ENCODE assay signal across 27 cellular contexts in genomic region chr3:14484741-14485140, GRCh38. TPM values are rescaled to one million over a fixed set of nuclear protein-coding genes. Genes with fewer than 3 reads are reported as not detected.
"Had no signal": no experiment of that assay in that cellular context is flagged by ENCODE, and none has a peak within 500 bp of the region (broad histone marks: within the 10 kb centered on the region; RNA-seq: fewer than 3 reads in every experiment).

No MANE protein-coding gene starts in this region.

- H3K4me1 ChIP-seq: body of pancreas, pancreas, right lobe of liver had no signal

- DNase-seq: activated CD4-positive, alpha-beta T cell treated with anti-CD3 and anti-CD28 coated beads, Interleukin-2, amount 10 ng/mL, durations not matched to agents 7 days and 5 days; activated CD8-positive, alpha-beta memory T cell treated with anti-CD3 and anti-CD28 coated beads, Interleukin-2, amount 50 U/mL, for 4 hours; activated naive CD4-positive, alpha-beta T cell treated with anti-CD3 and anti-CD28 coated beads for 36 hours; activated naive CD8-positive, alpha-beta T cell treated with anti-CD3 and anti-CD28 coated beads, Interleukin-2, amount 50 U/mL, for 24 hours; activated T-cell treated with anti-CD3 and anti-CD28 coated beads, Interleukin-2, amount 50 U/mL, for 24 hours; body of pancreas; effector CD4-positive, alpha-beta T cell; erythroblast; foreskin fibroblast; heart right ventricle; islet precursor cell; mammary epithelial cell; stimulated activated CD4-positive, alpha-beta T cell treated with anti-CD3 and anti-CD28 coated beads, Interleukin-15, amount 100 ng/mL, for 24 hours; stimulated activated naive CD4-positive, alpha-beta T cell treated with Interleukin-2 at 50 U/mL for 16 hours had no signal

- H3K4me3 Mint-ChIP-seq: activated CD4-positive, alpha-beta T cell treated with anti-CD3 and anti-CD28 coated beads, Interleukin-2, amount 10 ng/mL, durations not matched to agents 7 days and 5 days; activated naive CD4-positive, alpha-beta T cell treated with anti-CD3 and anti-CD28 coated beads for 36 hours; activated naive CD8-positive, alpha-beta T cell treated with anti-CD3 and anti-CD28 coated beads, Interleukin-2, amount 50 U/mL, for 24 hours; activated T-cell treated with anti-CD3 and anti-CD28 coated beads, Interleukin-2, amount 50 U/mL, for 24 hours; dendritic cell treated with granulocyte-macrophage colony-stimulating factor and Interleukin-4, amounts not matched to agents 40 ng/mL and 50 ng/mL, for 4 days; mesothelial cell of epicardium; naive thymus-derived CD8-positive, alpha-beta T cell; T-helper 2 cell treated with Interferon-gamma antibody and Interleukin-4, amounts not matched to agents 5 μg/mL and 100 μg/mL, for 36 hours; type B pancreatic cell had no signal

- H3K9me3 ChIP-seq: body of pancreas, heart right ventricle, pancreas, right lobe of liver, thoracic aorta had no signal

- H3K27me3 Mint-ChIP-seq: activated CD4-positive, alpha-beta T cell treated with anti-CD3 and anti-CD28 coated beads, Interleukin-2, amount 10 ng/mL, durations not matched to agents 7 days and 5 days; activated naive CD8-positive, alpha-beta T cell treated with anti-CD3 and anti-CD28 coated beads, Interleukin-2, amount 50 U/mL, for 24 hours; activated T-cell treated with anti-CD3 and anti-CD28 coated beads, Interleukin-2, amount 50 U/mL, for 24 hours; dendritic cell treated with granulocyte-macrophage colony-stimulating factor and Interleukin-4, amounts not matched to agents 40 ng/mL and 50 ng/mL, for 4 days; naive thymus-derived CD8-positive, alpha-beta T cell; type B pancreatic cell had no signal

- ATAC-seq: activated CD4-positive, CD25-positive, alpha-beta regulatory T cell treated with anti-CD3 and anti-CD28 coated beads, Interleukin-2, amount 50 U/mL, for 24 hours; activated naive CD8-positive, alpha-beta T cell treated with anti-CD3 and anti-CD28 coated beads, Interleukin-2, amount 50 U/mL, for 24 hours; body of pancreas; heart right ventricle; naive thymus-derived CD8-positive, alpha-beta T cell; pancreas; right lobe of liver; SK-N-SH treated with all-trans-retinoic acid at 6 μM for 48 hours had no signal

- H3K27ac ChIP-seq: body of pancreas, cardiac muscle cell, heart right ventricle, pancreas, right lobe of liver, skin epidermis, thoracic aorta, VCaP had no signal

- H3K27me3 ChIP-seq: body of pancreas, cardiac muscle cell, pancreas, right lobe of liver had no signal

- H3K4me1 Mint-ChIP-seq: activated naive CD8-positive, alpha-beta T cell treated with anti-CD3 and anti-CD28 coated beads, Interleukin-2, amount 50 U/mL, for 24 hours; mesothelial cell of epicardium had no signal

- H3K27ac Mint-ChIP-seq: activated CD4-positive, alpha-beta T cell treated with anti-CD3 and anti-CD28 coated beads, Interleukin-2, amount 10 ng/mL, durations not matched to agents 7 days and 5 days; activated naive CD4-positive, alpha-beta T cell treated with anti-CD3 and anti-CD28 coated beads for 36 hours; dendritic cell treated with granulocyte-macrophage colony-stimulating factor and Interleukin-4, amounts not matched to agents 40 ng/mL and 50 ng/mL, for 4 days; mesothelial cell of epicardium; T-helper 2 cell treated with Interferon-gamma antibody and Interleukin-4, amounts not matched to agents 5 μg/mL and 100 μg/mL, for 36 hours; type B pancreatic cell had no signal

- H3K4me3 ChIP-seq: body of pancreas, cardiac muscle cell, heart right ventricle, pancreas, right lobe of liver, skin epidermis, thoracic aorta had no signal

- H3K9me3 Mint-ChIP-seq: activated CD4-positive, alpha-beta T cell treated with anti-CD3 and anti-CD28 coated beads, Interleukin-2, amount 10 ng/mL, durations not matched to agents 7 days and 5 days; activated naive CD4-positive, alpha-beta T cell treated with anti-CD3 and anti-CD28 coated beads for 36 hours; activated naive CD8-positive, alpha-beta T cell treated with anti-CD3 and anti-CD28 coated beads, Interleukin-2, amount 50 U/mL, for 24 hours; activated T-cell treated with anti-CD3 and anti-CD28 coated beads, Interleukin-2, amount 50 U/mL, for 24 hours; dendritic cell treated with granulocyte-macrophage colony-stimulating factor and Interleukin-4, amounts not matched to agents 40 ng/mL and 50 ng/mL, for 4 days; mesothelial cell of epicardium; naive thymus-derived CD8-positive, alpha-beta T cell; T-helper 2 cell treated with Interferon-gamma antibody and Interleukin-4, amounts not matched to agents 5 μg/mL and 100 μg/mL, for 36 hours; type B pancreatic cell had no signal

- H3K36me3 ChIP-seq: cardiac muscle cell, pancreas, right lobe of liver had no signal

RNA-seq across cellular contexts. Expression of gene GRIP2, which starts 55.4 kb away (rescaled TPM):
- total RNA-seq: activated naive CD4-positive, alpha-beta T cell treated with anti-CD3 and anti-CD28 coated beads for 36 hours; naive thymus-derived CD8-positive, alpha-beta T cell had no signal
